In the genomic region with DNA sequence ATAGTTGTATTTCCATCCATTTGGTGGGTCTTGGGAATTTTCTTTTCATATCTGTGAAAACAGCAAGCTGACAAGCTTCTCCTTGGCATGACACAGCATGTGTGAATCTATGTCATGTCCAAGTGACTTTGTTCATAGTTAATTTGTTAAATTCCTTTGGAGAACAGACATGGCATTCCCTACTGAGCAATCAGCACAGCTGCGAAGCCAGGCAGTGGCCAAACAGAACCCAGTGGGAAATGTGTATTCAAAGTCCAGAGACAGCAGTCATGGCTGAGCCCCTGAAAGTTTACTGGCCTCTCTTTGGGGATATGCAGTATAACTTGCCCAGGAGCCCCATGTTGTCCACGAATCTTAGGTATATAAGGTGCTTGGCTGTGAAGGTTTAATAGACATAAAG, we compare ENCODE assay signal across 5 cellular contexts.
"Had no signal": no experiment of that assay in that cellular context is flagged by ENCODE, and none has a peak within 500 bp of the region (broad histone marks: within the 10 kb centered on the region; RNA-seq: fewer than 3 reads in every experiment).

No MANE protein-coding gene starts in this region.

- H3K27me3 Mint-ChIP-seq: IgD-negative memory B cell had no signal

- H2AFZ ChIP-seq: GM23338 had no signal

- DNase-seq: H9, HCEC 1CT, KBM-7 had no signal

- H3K4me2 ChIP-seq: GM23338 had no signal

- H3K4me3 Mint-ChIP-seq: GM23338, H9, IgD-negative memory B cell had no signal

- H3K4me1 Mint-ChIP-seq: IgD-negative memory B cell had no signal

- H3K9me3 Mint-ChIP-seq: GM23338 had no signal

- H3K4me3 ChIP-seq: GM23338 had no signal

- H3K27ac Mint-ChIP-seq: GM23338, IgD-negative memory B cell had no signal

- ATAC-seq: GM23338 had no signal
